ENCODE assay signal across 8 cellular contexts in the genomic region with DNA sequence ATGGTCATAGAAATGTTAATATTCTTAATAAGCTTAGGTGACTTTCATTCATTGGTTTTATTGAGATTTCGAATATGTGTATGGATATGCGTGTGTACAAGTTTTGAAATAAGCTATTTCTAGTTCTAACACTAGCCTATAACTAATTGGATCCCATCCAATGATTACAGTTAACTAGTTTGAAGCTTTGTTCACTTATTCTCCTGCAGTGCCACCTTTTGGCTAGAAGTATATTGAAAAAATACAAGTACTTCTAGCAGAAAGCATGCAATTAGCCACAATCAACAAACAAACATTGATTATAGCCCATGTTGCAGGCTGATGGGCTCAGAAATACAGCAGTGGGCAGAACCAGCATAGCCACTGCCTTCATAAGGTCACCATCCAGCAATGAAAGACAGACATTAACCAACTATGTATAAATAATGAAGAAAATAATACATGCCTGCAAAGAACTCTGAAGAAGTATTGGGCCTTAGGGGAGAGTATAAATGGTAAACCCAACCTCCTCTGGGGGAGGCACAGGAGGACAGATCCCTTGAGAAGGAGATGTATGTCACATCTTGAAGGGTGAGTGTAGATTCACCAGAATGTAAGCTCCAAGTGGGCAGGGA.
DNase-seq lines count a peak whose midpoint lies in the region; ATAC-seq lines count a peak whose summit lies in the region.

No MANE protein-coding gene starts in this region.

- no peak for ATAC-seq in GM18511 (IDR thresholded peaks at IDR 0.05; ENCODE audit: unreplicated experiment)
- no peak for ATAC-seq in HG02852 (IDR thresholded peaks at IDR 0.05; ENCODE audit: unreplicated experiment)
- ATAC-seq in HG03108 (IDR thresholded peaks at IDR 0.05; ENCODE audit: unreplicated experiment), result no peak

- peak; percentile 27 for DNase-seq in DMS53 treated with DMSO at 0.1 percent for 48 hours (lab: John Stamatoyannopoulos, UW; ENCODE audit: unreplicated experiment)
- peak; percentile 58 for DNase-seq in Kasumi-1 (lab: John Stamatoyannopoulos, UW)
- DNase-seq in SW480 (ENCODE audit: low spot score), result peak; percentile 42
- peak; percentile 20 for DNase-seq in iPS-NIHi11 (ENCODE audit: low spot score)
- DNase-seq in NCI-H2227 (lab: John Stamatoyannopoulos, UW; ENCODE audit: unreplicated experiment), result no peak
